In genomic region chr12:16604853-16605252, GRCh38 we compare ENCODE assay signal across 11 cellular contexts. TPM values are rescaled to one million over a fixed set of nuclear protein-coding genes. Genes with fewer than 3 reads are reported as not detected.
DNase-seq lines count a peak whose midpoint lies in the region; TF ChIP-seq lines count a peak whose summit lies in the region.
"Had no signal": no experiment of that assay in that cellular context is flagged by ENCODE, and none has a peak within 500 bp of the region (broad histone marks: within the 10 kb centered on the region; RNA-seq: fewer than 3 reads in every experiment).

No MANE protein-coding gene starts in this region.

- H3K36me3 ChIP-seq in fibroblast of lung (ENCODE audit: control insufficient read depth, insufficient read depth, low read length), result no peaks in the 10 kb centered on the region
- H3K36me3 ChIP-seq in uterus, result no peaks in the 10 kb centered on the region

- H3K27ac Mint-ChIP-seq in nephron, result no peak overlapping the region
- H3K27ac Mint-ChIP-seq in activated CD4-positive, alpha-beta T cell treated with anti-CD3 and anti-CD28 coated beads, Interleukin-2, amount 10 ng/mL, durations not matched to agents 7 days and 5 days, result no peak overlapping the region

- H3K27ac ChIP-seq in fibroblast of lung (ENCODE audit: insufficient read depth, low read length) (no peak overlapping the region), uterus (peak overlapping the region; percentile 89 to 94)
- H3K27ac ChIP-seq: parathyroid adenoma had no signal

- peak overlapping the region; percentile 83 to 87 (median 86) for H3K4me3 Mint-ChIP-seq in nephron
- H3K4me3 Mint-ChIP-seq in activated CD4-positive, alpha-beta T cell treated with anti-CD3 and anti-CD28 coated beads, Interleukin-2, amount 10 ng/mL, durations not matched to agents 7 days and 5 days, result no peak overlapping the region

- no peak overlapping the region for H2AFZ ChIP-seq in fibroblast of lung (ENCODE audit: low read length)
- H2AFZ ChIP-seq: parathyroid adenoma had no signal

- H3K4me1 Mint-ChIP-seq in nephron, result peaks cover 50% of the 10 kb centered on the region
- H3K4me1 Mint-ChIP-seq in activated CD4-positive, alpha-beta T cell treated with anti-CD3 and anti-CD28 coated beads, Interleukin-2, amount 10 ng/mL, durations not matched to agents 7 days and 5 days, result peaks cover 2% of the 10 kb centered on the region

- intact Hi-C loops in uterus (cut with DNase I; ENCODE audit: low total_unique reads), result no loop called here

- H3K36me3 Mint-ChIP-seq in nephron (ENCODE audit: low read depth), result no peaks in the 10 kb centered on the region
- no peaks in the 10 kb centered on the region for H3K36me3 Mint-ChIP-seq in activated CD4-positive, alpha-beta T cell treated with anti-CD3 and anti-CD28 coated beads, Interleukin-2, amount 10 ng/mL, durations not matched to agents 7 days and 5 days (ENCODE audit: low read depth)

- CTCF ChIA-PET in activated CD4-positive, alpha-beta T cell treated with anti-CD3 and anti-CD28 coated beads, Interleukin-2, amount 10 ng/mL, durations not matched to agents 7 days and 5 days (lab: Charles Lee), result interaction anchor here (0.6 kb wide), 1 partner anchor 433 kb away, joined by 5 read pairs; no protein-coding TSS in a partner anchor

- no peak for TF ChIP-seq POLR2A in uterus (IDR thresholded peaks at IDR 0.05)

- H3K9me3 Mint-ChIP-seq in nephron, result no peaks in the 10 kb centered on the region
- H3K9me3 Mint-ChIP-seq in activated CD4-positive, alpha-beta T cell treated with anti-CD3 and anti-CD28 coated beads, Interleukin-2, amount 10 ng/mL, durations not matched to agents 7 days and 5 days, result no peaks in the 10 kb centered on the region

- H3K9ac ChIP-seq in fibroblast of lung (ENCODE audit: insufficient read depth, low read length), result no peak overlapping the region
- H3K9ac ChIP-seq: parathyroid adenoma had no signal

- no peaks in the 10 kb centered on the region for H3K79me2 ChIP-seq in fibroblast of lung (ENCODE audit: control insufficient read depth, insufficient read depth, low read length)
- H3K79me2 ChIP-seq: parathyroid adenoma had no signal

- H3K27me3 Mint-ChIP-seq in nephron (ENCODE audit: low read depth), result peaks cover 76% of the 10 kb centered on the region
- peaks cover 46% of the 10 kb centered on the region for H3K27me3 Mint-ChIP-seq in activated CD4-positive, alpha-beta T cell treated with anti-CD3 and anti-CD28 coated beads, Interleukin-2, amount 10 ng/mL, durations not matched to agents 7 days and 5 days

- H3K4me2 ChIP-seq in fibroblast of lung (ENCODE audit: extremely low read depth, insufficient read depth, low read length), result peak overlapping the region; percentile 44

- H3K4me1 ChIP-seq in fibroblast of lung (ENCODE audit: control insufficient read depth, extremely low read depth, insufficient read depth, low read length) (no peaks in the 10 kb centered on the region), uterus (no peaks in the 10 kb centered on the region)
- H3K4me1 ChIP-seq: parathyroid adenoma had no signal

- TF ChIP-seq CTCF in fibroblast of lung (conservative IDR thresholded peaks at IDR 0.05 in 1 of 2, IDR thresholded peaks at IDR 0.05 in 1 of 2; ENCODE audit: low read depth in 1 of 2, low read length in 2 of 2), result no peak
- TF ChIP-seq CTCF in nephron (IDR thresholded peaks at IDR 0.05; ENCODE audit: unreplicated experiment in 3 of 3), result no peak
- no peak for TF ChIP-seq CTCF in uterus (IDR thresholded peaks at IDR 0.05)

- POLR2A ChIA-PET in activated CD4-positive, alpha-beta T cell treated with anti-CD3 and anti-CD28 coated beads, Interleukin-2, amount 10 ng/mL, durations not matched to agents 7 days and 5 days (lab: Charles Lee), result no interaction called here

- peak; percentile 30 to 58 for DNase-seq in NCI-H2081 (lab: John Stamatoyannopoulos, UW)
- no peak for DNase-seq in NCI-H2081 treated with DMSO at 0.1 percent for 48 hours (lab: John Stamatoyannopoulos, UW)
- DNase-seq in fibroblast of lung (ENCODE audit: low read depth in 2 of 2), result no peak
- peak; percentile 25 to 42 for DNase-seq in uterus
- DNase-seq in GM19240 (ENCODE audit: insufficient read length, low spot score), result no peak
- DNase-seq in SKM-1 treated with dmso at 0.1 percent for 144 hours (lab: John Stamatoyannopoulos, UW; ENCODE audit: unreplicated experiment), result no peak
- DNase-seq in activated CD4-positive, alpha-beta T cell treated with anti-CD3 and anti-CD28 coated beads, Interleukin-2, amount 10 ng/mL, durations not matched to agents 7 days and 5 days, result no peak
- DNase-seq: activated naive CD4-positive, alpha-beta T cell treated with Interleukin-2 at 50 U/mL for 16 hours; foreskin melanocyte had no signal

- no peaks in the 10 kb centered on the region for H4K20me1 ChIP-seq in fibroblast of lung (ENCODE audit: control insufficient read depth, extremely low read depth, insufficient read depth, low read length)

- H3K9me3 ChIP-seq in fibroblast of lung (ENCODE audit: control insufficient read depth, insufficient read depth, low read depth, low read length), result no peaks in the 10 kb centered on the region
- no peaks in the 10 kb centered on the region for H3K9me3 ChIP-seq in uterus

- H3K4me3 ChIP-seq in fibroblast of lung (replicated peaks in 1 of 4; ENCODE audit: control extremely low read depth in 1 of 4, insufficient read depth in 1 of 4, low read depth in 3 of 4, low read length in 4 of 4), result peak overlapping the region in 2 of 4 experiments; percentile 60 to 70
- H3K4me3 ChIP-seq in uterus, result peak overlapping the region; percentile 49 to 51

- H3K27me3 ChIP-seq in fibroblast of lung (ENCODE audit: control insufficient read depth, insufficient read depth, low read length) (peaks cover 3% of the 10 kb centered on the region), uterus (no peaks in the 10 kb centered on the region)

RNA-seq across cellular contexts. Expression of gene LMO3, which starts 1.1 kb away (rescaled TPM):
- total RNA-seq in fibroblast of lung, result under 0.01 and 0.50 TPM in 2 replicates
- 0.12 and 0.15 TPM in 2 replicates for polyA plus RNA-seq in fibroblast of lung
- 0.13 and 0.18 TPM in 2 replicates for polyA plus RNA-seq in fibroblast of lung (2012)
- not detected in 2 replicates for polyA minus RNA-seq in fibroblast of lung (ENCODE audit: low replicate concordance)
- 100 to 1,000 TPM in 1 of 4 donors, 10 to 100 TPM in 3; 20.9 to 130 (median 67.8) TPM for total RNA-seq in uterus
- not detected for total RNA-seq in activated CD4-positive, alpha-beta T cell treated with anti-CD3 and anti-CD28 coated beads, Interleukin-2, amount 10 ng/mL, durations not matched to agents 7 days and 5 days

Comparison
In these comparisons a context has a peak if more than half of its experiments do, and no peak if none do; other contexts are left out.
1. DNase-seq: peak in NCI-H2081 (2 of 2) and uterus (2 of 2); none in NCI-H2081 treated with DMSO at 0.1 percent for 48 hours (single experiment), fibroblast of lung (0 of 2), GM19240 (single experiment), SKM-1 treated with dmso at 0.1 percent for 144 hours (single experiment) and activated CD4-positive, alpha-beta T cell treated with anti-CD3 and anti-CD28 coated beads, Interleukin-2, amount 10 ng/mL, durations not matched to agents 7 days and 5 days (single experiment).
2. RNA of gene LMO3, which starts 1.1 kb away (total RNA-seq): 20.9 to 130 TPM in uterus; under 0.01 to 0.50 TPM in fibroblast of lung and not detected in activated CD4-positive, alpha-beta T cell treated with anti-CD3 and anti-CD28 coated beads, Interleukin-2, amount 10 ng/mL, durations not matched to agents 7 days and 5 days; every median in the first group is over 10 times any median in the second.